In genomic region chr7:31137234-31137633, GRCh38 we compare ENCODE assay signal across 27 cellular contexts.
"Had no signal": no experiment of that assay in that cellular context is flagged by ENCODE, and none has a peak within 500 bp of the region (broad histone marks: within the 10 kb centered on the region; RNA-seq: fewer than 3 reads in every experiment).

No MANE protein-coding gene starts in this region.

- H3K27ac Mint-ChIP-seq: mesothelial cell of epicardium; naive B cell; natural killer cell; nephron progenitor cell; neural progenitor cell; stimulated activated naive B cell treated with anti-CD40 and anti-IgM and Interleukin-4, amounts not matched to agents 10 μg/mL and 1 μg/mL and 100 μg/mL, for 72 hours; type B pancreatic cell had no signal

- DNase-seq: islet precursor cell; left ventricle myocardium inferior; mesendoderm; naive B cell; natural killer cell; nephron progenitor cell; occipital lobe; psoas muscle; stimulated activated CD4-positive, alpha-beta T cell treated with anti-CD3 and anti-CD28 coated beads, Interleukin-12 subunit alpha, Interleukin-12 subunit beta, amount 100 ng/mL, for 4 hours; stimulated activated CD4-positive, alpha-beta T cell treated with anti-CD3 and anti-CD28 coated beads, Interleukin-15, amount 100 ng/mL, for 24 hours; stimulated activated CD4-positive, alpha-beta T cell treated with anti-CD3 and anti-CD28 coated beads, Interleukin-2, amount 100 ng/mL, for 24 hours; stimulated activated CD4-positive, alpha-beta T cell treated with anti-CD3 and anti-CD28 coated beads, Interleukin-4, amount 100 ng/mL, for 1 hour; stimulated activated naive B cell treated with anti-CD40 and anti-IgM and Interleukin-4, amounts not matched to agents 10 μg/mL and 1 μg/mL and 100 μg/mL, for 72 hours; stimulated activated naive CD8-positive, alpha-beta T cell treated with anti-CD3 and anti-CD28 coated beads, Interleukin-15, Interleukin-2, amounts not matched to agents 100 U/mL and 50 U/mL, for 24 hours; stomach had no signal

- H3K36me3 Mint-ChIP-seq: mesothelial cell of epicardium; naive B cell; natural killer cell; neural progenitor cell; stimulated activated naive B cell treated with anti-CD40 and anti-IgM and Interleukin-4, amounts not matched to agents 10 μg/mL and 1 μg/mL and 100 μg/mL, for 72 hours; type B pancreatic cell had no signal

- H3K27ac ChIP-seq: left ventricle myocardium inferior, neural progenitor cell, neutrophil, parathyroid adenoma, psoas muscle, right atrium auricular region, skin epidermis, stomach, suprapubic skin, tibial nerve, vagina had no signal

- ATAC-seq: natural killer cell; psoas muscle; sciatic nerve; stimulated activated naive B cell treated with anti-CD40 and anti-IgM and Interleukin-4, amounts not matched to agents 10 μg/mL and 1 μg/mL and 100 μg/mL, for 72 hours; stimulated activated naive CD8-positive, alpha-beta T cell treated with anti-CD3 and anti-CD28 coated beads, Interleukin-15, Interleukin-2, amounts not matched to agents 100 U/mL and 50 U/mL, for 24 hours had no signal

- H3K36me3 ChIP-seq: left ventricle myocardium inferior, neural progenitor cell, neutrophil, right atrium auricular region, stomach, suprapubic skin, tibial nerve, vagina had no signal

- H3K9ac ChIP-seq: neural progenitor cell, parathyroid adenoma had no signal

- H3K9me3 Mint-ChIP-seq: mesothelial cell of epicardium; natural killer cell; nephron progenitor cell; neural progenitor cell; stimulated activated naive B cell treated with anti-CD40 and anti-IgM and Interleukin-4, amounts not matched to agents 10 μg/mL and 1 μg/mL and 100 μg/mL, for 72 hours; type B pancreatic cell had no signal

- H3K27me3 ChIP-seq: neutrophil, right atrium auricular region, stomach, suprapubic skin, tibial nerve, vagina had no signal

- H3K4me1 Mint-ChIP-seq: mesothelial cell of epicardium had no signal

- H3K4me1 ChIP-seq: neural progenitor cell, parathyroid adenoma, psoas muscle, suprapubic skin, vagina had no signal

- H3K4me3 ChIP-seq: left ventricle myocardium inferior, lung, neural progenitor cell, psoas muscle, right atrium auricular region, skin epidermis, stomach, suprapubic skin, tibial nerve, vagina had no signal

- H3K4me3 Mint-ChIP-seq: mesothelial cell of epicardium; naive B cell; natural killer cell; nephron progenitor cell; neural progenitor cell; stimulated activated naive B cell treated with anti-CD40 and anti-IgM and Interleukin-4, amounts not matched to agents 10 μg/mL and 1 μg/mL and 100 μg/mL, for 72 hours; type B pancreatic cell had no signal

- H3K9me3 ChIP-seq: left ventricle myocardium inferior, neutrophil, psoas muscle, right atrium auricular region, stomach, suprapubic skin, tibial nerve, vagina had no signal
